ENCODE assay signal across 8 cellular contexts in genomic region chr4:13657016-13657415, GRCh38. TPM values are rescaled to one million over a fixed set of nuclear protein-coding genes. Genes with fewer than 3 reads are reported as not detected.
A peak's percentile ranks its signal among the peaks of the same experiment; 100 is the strongest.
DNase-seq lines count a peak whose midpoint lies in the region; ATAC-seq and TF ChIP-seq lines count a peak whose summit lies in the region.

No MANE protein-coding gene starts in this region.

- H3K9me3 Mint-ChIP-seq in activated CD8-positive, alpha-beta memory T cell treated with anti-CD3 and anti-CD28 coated beads, Interleukin-2, amount 10 ng/mL, durations not matched to agents 7 days and 5 days (ENCODE audit: low read depth), result no peaks in the 10 kb centered on the region
- peaks cover 8% of the 10 kb centered on the region; the same call in 1 of the 2 replicates for H3K9me3 Mint-ChIP-seq in WTC11
- H3K9me3 Mint-ChIP-seq in stimulated activated naive CD8-positive, alpha-beta T cell treated with anti-CD3 and anti-CD28 coated beads, Interleukin-15, amount 100 ng/mL, for 72 hours, result no peaks in the 10 kb centered on the region

- peaks cover 14% of the 10 kb centered on the region for H3K4me1 Mint-ChIP-seq in activated CD8-positive, alpha-beta memory T cell treated with anti-CD3 and anti-CD28 coated beads, Interleukin-2, amount 10 ng/mL, durations not matched to agents 7 days and 5 days
- H3K4me1 Mint-ChIP-seq in WTC11, result peaks cover 20% of the 10 kb centered on the region
- peaks cover 22% of the 10 kb centered on the region for H3K4me1 Mint-ChIP-seq in stimulated activated naive CD8-positive, alpha-beta T cell treated with anti-CD3 and anti-CD28 coated beads, Interleukin-15, amount 100 ng/mL, for 72 hours

- ATAC-seq in activated CD8-positive, alpha-beta memory T cell treated with anti-CD3 and anti-CD28 coated beads, Interleukin-2, amount 10 ng/mL, durations not matched to agents 7 days and 5 days, result no peak
- ATAC-seq in WTC11 (no peak), HG02798 (IDR thresholded peaks at IDR 0.05; ENCODE audit: poor library complexity, unreplicated experiment) (no peak)
- peak; percentile 36 for ATAC-seq in stimulated activated naive CD8-positive, alpha-beta T cell treated with anti-CD3 and anti-CD28 coated beads, Interleukin-15, amount 100 ng/mL, for 72 hours

- peak overlapping the region; percentile 75 for H3K27ac Mint-ChIP-seq in activated CD8-positive, alpha-beta memory T cell treated with anti-CD3 and anti-CD28 coated beads, Interleukin-2, amount 10 ng/mL, durations not matched to agents 7 days and 5 days
- H3K27ac Mint-ChIP-seq in WTC11, result no peak overlapping the region
- H3K27ac Mint-ChIP-seq in stimulated activated naive CD8-positive, alpha-beta T cell treated with anti-CD3 and anti-CD28 coated beads, Interleukin-15, amount 100 ng/mL, for 72 hours, result peak overlapping the region in 1 of 2 donors; percentile 89

- peak overlapping the region; percentile 59 for H3K4me3 Mint-ChIP-seq in activated CD8-positive, alpha-beta memory T cell treated with anti-CD3 and anti-CD28 coated beads, Interleukin-2, amount 10 ng/mL, durations not matched to agents 7 days and 5 days
- H3K4me3 Mint-ChIP-seq in WTC11, result peak overlapping the region; percentile 54
- peak overlapping the region; percentile 75 to 78 for H3K4me3 Mint-ChIP-seq in stimulated activated naive CD8-positive, alpha-beta T cell treated with anti-CD3 and anti-CD28 coated beads, Interleukin-15, amount 100 ng/mL, for 72 hours

- H3K36me3 Mint-ChIP-seq in activated CD8-positive, alpha-beta memory T cell treated with anti-CD3 and anti-CD28 coated beads, Interleukin-2, amount 10 ng/mL, durations not matched to agents 7 days and 5 days, result no peaks in the 10 kb centered on the region
- H3K36me3 Mint-ChIP-seq in WTC11, result no peaks in the 10 kb centered on the region

- peak overlapping the region; percentile 34 for H3K4me3 ChIP-seq in fibroblast of villous mesenchyme (ENCODE audit: low read depth, low read length)

- POLR2A ChIA-PET in WTC11 (lab: Charles Lee), result no interaction called here
- POLR2A ChIA-PET in HEK293T (lab: Yijun Ruan, JAX), result no interaction called here

- DNase-seq in activated CD8-positive, alpha-beta memory T cell treated with anti-CD3 and anti-CD28 coated beads, Interleukin-2, amount 10 ng/mL, durations not matched to agents 7 days and 5 days, result no peak
- no peak for DNase-seq in activated CD8-positive, alpha-beta memory T cell treated with anti-CD3 and anti-CD28 coated beads, Interleukin-2, amount 50 U/mL, for 4 hours
- DNase-seq in WTC11 (ENCODE audit: low spot score) (no peak), fibroblast of villous mesenchyme (ENCODE audit: low read depth) (no peak), NCI-H526 treated with DMSO at 0.1 percent for 48 hours (lab: John Stamatoyannopoulos, UW) (no peak), HEK293T (ENCODE audit: extremely low spot score) (no peak)
- DNase-seq in stimulated activated naive CD8-positive, alpha-beta T cell treated with anti-CD3 and anti-CD28 coated beads, Interleukin-15, amount 100 ng/mL, for 72 hours, result no peak

- peaks cover 14% of the 10 kb centered on the region for H3K27me3 Mint-ChIP-seq in activated CD8-positive, alpha-beta memory T cell treated with anti-CD3 and anti-CD28 coated beads, Interleukin-2, amount 10 ng/mL, durations not matched to agents 7 days and 5 days
- no peaks in the 10 kb centered on the region for H3K27me3 Mint-ChIP-seq in WTC11 (ENCODE audit: low read depth)
- peaks cover 8% of the 10 kb centered on the region for H3K27me3 Mint-ChIP-seq in stimulated activated naive CD8-positive, alpha-beta T cell treated with anti-CD3 and anti-CD28 coated beads, Interleukin-15, amount 100 ng/mL, for 72 hours

- CTCF ChIA-PET in activated CD8-positive, alpha-beta memory T cell treated with anti-CD3 and anti-CD28 coated beads, Interleukin-2, amount 10 ng/mL, durations not matched to agents 7 days and 5 days (lab: Charles Lee), result interaction anchor here (0.6 to 1.8 kb wide), 11 partner anchors 9 to 1740 kb away, joined by 3 to 5 read pairs (median 3); partner anchors contain the start of gene BOD1L1
- CTCF ChIA-PET in WTC11 (lab: Charles Lee), result interaction anchor here (0.8 kb wide), 1 partner anchor 11 kb away, joined by 4 read pairs; no protein-coding TSS in a partner anchor
- CTCF ChIA-PET in HEK293T (lab: Yijun Ruan, JAX), result interaction anchor here (0.6 kb wide), 1 partner anchor 370 kb away, joined by 3 read pairs; no protein-coding TSS in a partner anchor

- TF ChIP-seq CTCF in WTC11 (IDR thresholded peaks at IDR 0.05) (no peak), fibroblast of villous mesenchyme (IDR thresholded peaks at IDR 0.05; ENCODE audit: insufficient read depth, low read depth, low read length) (no peak)

TF ChIP-seq in WTC11, 78 proteins besides CTCF, POLR2A, EP300 and RAD21 (continues in another document):
- TF ChIP-seq FOXP4 (CRISPR knock-in tag; IDR thresholded peaks at IDR 0.05) (no peak), ATF3 (CRISPR knock-in tag; conservative IDR thresholded peaks at IDR 0.05) (no peak), ZNF219 (CRISPR knock-in tag; IDR thresholded peaks at IDR 0.05; ENCODE audit: borderline replicate concordance) (no peak), TEAD4 (CRISPR knock-in tag; IDR thresholded peaks at IDR 0.05) (no peak), MXD4 (CRISPR knock-in tag; IDR thresholded peaks at IDR 0.05; ENCODE audit: borderline replicate concordance) (no peak), NR2C2 (CRISPR knock-in tag; IDR thresholded peaks at IDR 0.05) (no peak), ATF1 (CRISPR knock-in tag; IDR thresholded peaks at IDR 0.05) (no peak)
- TF ChIP-seq, protein P1, sequence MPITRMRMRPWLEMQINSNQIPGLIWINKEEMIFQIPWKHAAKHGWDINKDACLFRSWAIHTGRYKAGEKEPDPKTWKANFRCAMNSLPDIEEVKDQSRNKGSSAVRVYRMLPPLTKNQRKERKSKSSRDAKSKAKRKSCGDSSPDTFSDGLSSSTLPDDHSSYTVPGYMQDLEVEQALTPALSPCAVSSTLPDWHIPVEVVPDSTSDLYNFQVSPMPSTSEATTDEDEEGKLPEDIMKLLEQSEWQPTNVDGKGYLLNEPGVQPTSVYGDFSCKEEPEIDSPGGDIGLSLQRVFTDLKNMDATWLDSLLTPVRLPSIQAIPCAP (CRISPR knock-in tag; IDR thresholded peaks at IDR 0.05), result no peak

TF ChIP-seq in HEK293T, 16 proteins besides CTCF, POLR2A, EP300 and RAD21:
- TF ChIP-seq CTBP1 (IDR thresholded peaks at IDR 0.05; ENCODE audit: borderline replicate concordance), result no peak
- TF ChIP-seq, protein P2, sequence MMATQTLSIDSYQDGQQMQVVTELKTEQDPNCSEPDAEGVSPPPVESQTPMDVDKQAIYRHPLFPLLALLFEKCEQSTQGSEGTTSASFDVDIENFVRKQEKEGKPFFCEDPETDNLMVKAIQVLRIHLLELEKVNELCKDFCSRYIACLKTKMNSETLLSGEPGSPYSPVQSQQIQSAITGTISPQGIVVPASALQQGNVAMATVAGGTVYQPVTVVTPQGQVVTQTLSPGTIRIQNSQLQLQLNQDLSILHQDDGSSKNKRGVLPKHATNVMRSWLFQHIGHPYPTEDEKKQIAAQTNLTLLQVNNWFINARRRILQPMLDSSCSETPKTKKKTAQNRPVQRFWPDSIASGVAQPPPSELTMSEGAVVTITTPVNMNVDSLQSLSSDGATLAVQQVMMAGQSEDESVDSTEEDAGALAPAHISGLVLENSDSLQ (IDR thresholded peaks at IDR 0.05), result no peak
- TF ChIP-seq L3MBTL2 (conservative IDR thresholded peaks at IDR 0.05), result no peak
- no peak for TF ChIP-seq HDGF (IDR thresholded peaks at IDR 0.05; ENCODE audit: borderline replicate concordance)
- TF ChIP-seq ARNT (IDR thresholded peaks at IDR 0.05), result no peak
- no peak for TF ChIP-seq LEF1 (IDR thresholded peaks at IDR 0.05; ENCODE audit: borderline replicate concordance)
- no peak for TF ChIP-seq TARDBP (IDR thresholded peaks at IDR 0.05)
- no peak for TF ChIP-seq SUZ12 (IDR thresholded peaks at IDR 0.05)
- TF ChIP-seq BHLHE40 (IDR thresholded peaks at IDR 0.05; ENCODE audit: borderline replicate concordance), result no peak
- TF ChIP-seq ZNF384 (IDR thresholded peaks at IDR 0.05), result no peak
- no peak for TF ChIP-seq ELF4 (IDR thresholded peaks at IDR 0.05)
- TF ChIP-seq NFRKB (IDR thresholded peaks at IDR 0.05), result no peak
- TF ChIP-seq SP1 (IDR thresholded peaks at IDR 0.05), result no peak
- TF ChIP-seq FOXK2 (IDR thresholded peaks at IDR 0.05), result no peak
- TF ChIP-seq FOXA1 (IDR thresholded peaks at IDR 0.05), result no peak
- no peak for TF ChIP-seq FOXM1 (IDR thresholded peaks at IDR 0.05; ENCODE audit: borderline replicate concordance)

RNA-seq across cellular contexts. Expression of gene BOD1L1, which starts 29.5 kb away (rescaled TPM):
- total RNA-seq in activated CD8-positive, alpha-beta memory T cell treated with anti-CD3 and anti-CD28 coated beads, Interleukin-2, amount 10 ng/mL, durations not matched to agents 7 days and 5 days, result 10 to 100 TPM; 28.4 to 31.2 TPM
- 31.9 to 43.5 TPM (median 32.4 TPM) in 3 replicates for total RNA-seq in WTC11 (2021)
- 21.9 and 23.7 TPM in 2 replicates for total RNA-seq in fibroblast of villous mesenchyme
